In the genomic region with DNA sequence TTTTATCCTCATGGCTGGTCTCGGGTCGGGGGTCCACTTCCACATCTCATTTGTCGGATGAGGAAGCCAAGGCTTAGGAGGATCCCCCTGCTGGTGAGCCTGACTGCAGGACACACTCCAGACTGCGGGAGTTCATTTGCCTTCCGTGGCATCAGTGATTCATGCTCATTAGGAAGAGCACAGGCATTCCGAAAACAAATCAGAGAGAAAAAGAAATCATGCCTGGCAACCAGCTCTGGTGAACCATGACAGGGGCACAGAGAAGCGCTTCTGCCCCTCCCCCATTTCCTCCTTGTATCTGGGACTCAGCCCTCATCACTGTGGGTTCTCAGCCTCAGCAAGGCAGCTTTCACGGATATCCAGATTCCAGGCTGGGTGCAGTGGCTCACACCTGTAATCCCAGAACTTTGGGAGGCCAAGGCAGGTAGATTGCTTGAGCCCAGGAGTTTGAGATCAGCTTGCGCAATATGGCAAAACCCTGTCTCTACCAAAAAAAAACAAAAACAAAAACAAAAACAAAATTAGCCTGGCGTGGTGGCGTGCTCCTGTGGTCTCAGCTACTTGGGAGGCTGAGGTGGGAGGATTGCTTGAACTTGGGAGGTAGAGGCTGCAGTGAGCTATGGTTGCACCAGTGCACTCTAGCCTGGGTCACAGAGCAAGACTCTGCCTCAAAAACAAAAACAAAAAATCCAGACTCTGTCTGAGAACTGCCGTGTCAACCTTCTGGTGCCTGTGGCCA, we compare ENCODE assay signal across 1 cellular context.
TF ChIP-seq lines count a peak whose summit lies in the region.

No MANE protein-coding gene starts in this region.

TF ChIP-seq in HEK293, 187 proteins besides CTCF, POLR2A, EP300 and RAD21 (continued from another document):
- TF ChIP-seq, protein P1, sequence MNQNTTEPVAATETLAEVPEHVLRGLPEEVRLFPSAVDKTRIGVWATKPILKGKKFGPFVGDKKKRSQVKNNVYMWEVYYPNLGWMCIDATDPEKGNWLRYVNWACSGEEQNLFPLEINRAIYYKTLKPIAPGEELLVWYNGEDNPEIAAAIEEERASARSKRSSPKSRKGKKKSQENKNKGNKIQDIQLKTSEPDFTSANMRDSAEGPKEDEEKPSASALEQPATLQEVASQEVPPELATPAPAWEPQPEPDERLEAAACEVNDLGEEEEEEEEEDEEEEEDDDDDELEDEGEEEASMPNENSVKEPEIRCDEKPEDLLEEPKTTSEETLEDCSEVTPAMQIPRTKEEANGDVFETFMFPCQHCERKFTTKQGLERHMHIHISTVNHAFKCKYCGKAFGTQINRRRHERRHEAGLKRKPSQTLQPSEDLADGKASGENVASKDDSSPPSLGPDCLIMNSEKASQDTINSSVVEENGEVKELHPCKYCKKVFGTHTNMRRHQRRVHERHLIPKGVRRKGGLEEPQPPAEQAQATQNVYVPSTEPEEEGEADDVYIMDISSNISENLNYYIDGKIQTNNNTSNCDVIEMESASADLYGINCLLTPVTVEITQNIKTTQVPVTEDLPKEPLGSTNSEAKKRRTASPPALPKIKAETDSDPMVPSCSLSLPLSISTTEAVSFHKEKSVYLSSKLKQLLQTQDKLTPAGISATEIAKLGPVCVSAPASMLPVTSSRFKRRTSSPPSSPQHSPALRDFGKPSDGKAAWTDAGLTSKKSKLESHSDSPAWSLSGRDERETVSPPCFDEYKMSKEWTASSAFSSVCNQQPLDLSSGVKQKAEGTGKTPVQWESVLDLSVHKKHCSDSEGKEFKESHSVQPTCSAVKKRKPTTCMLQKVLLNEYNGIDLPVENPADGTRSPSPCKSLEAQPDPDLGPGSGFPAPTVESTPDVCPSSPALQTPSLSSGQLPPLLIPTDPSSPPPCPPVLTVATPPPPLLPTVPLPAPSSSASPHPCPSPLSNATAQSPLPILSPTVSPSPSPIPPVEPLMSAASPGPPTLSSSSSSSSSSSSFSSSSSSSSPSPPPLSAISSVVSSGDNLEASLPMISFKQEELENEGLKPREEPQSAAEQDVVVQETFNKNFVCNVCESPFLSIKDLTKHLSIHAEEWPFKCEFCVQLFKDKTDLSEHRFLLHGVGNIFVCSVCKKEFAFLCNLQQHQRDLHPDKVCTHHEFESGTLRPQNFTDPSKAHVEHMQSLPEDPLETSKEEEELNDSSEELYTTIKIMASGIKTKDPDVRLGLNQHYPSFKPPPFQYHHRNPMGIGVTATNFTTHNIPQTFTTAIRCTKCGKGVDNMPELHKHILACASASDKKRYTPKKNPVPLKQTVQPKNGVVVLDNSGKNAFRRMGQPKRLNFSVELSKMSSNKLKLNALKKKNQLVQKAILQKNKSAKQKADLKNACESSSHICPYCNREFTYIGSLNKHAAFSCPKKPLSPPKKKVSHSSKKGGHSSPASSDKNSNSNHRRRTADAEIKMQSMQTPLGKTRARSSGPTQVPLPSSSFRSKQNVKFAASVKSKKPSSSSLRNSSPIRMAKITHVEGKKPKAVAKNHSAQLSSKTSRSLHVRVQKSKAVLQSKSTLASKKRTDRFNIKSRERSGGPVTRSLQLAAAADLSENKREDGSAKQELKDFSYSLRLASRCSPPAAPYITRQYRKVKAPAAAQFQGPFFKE (tag by site-specific recombination; IDR thresholded peaks at IDR 0.05; ENCODE audit: borderline replicate concordance) = no peak
- peak; percentile 69 for TF ChIP-seq ZBTB20 (tag by site-specific recombination; IDR thresholded peaks at IDR 0.05)
- 0 out of 2 replicates have a peak, but pooled peaks have one; percentile 17 for TF ChIP-seq ZBTB17 (tag by site-specific recombination; IDR thresholded peaks at IDR 0.05)
